In genomic region chr2:165293439-165294420, GRCh38 we compare ENCODE assay signal across 8 cellular contexts. TPM values are rescaled to one million over a fixed set of nuclear protein-coding genes. Genes with fewer than 3 reads are reported as not detected.
DNase-seq lines count a peak whose midpoint lies in the region; ATAC-seq and TF ChIP-seq lines count a peak whose summit lies in the region.

No MANE protein-coding gene starts in this region.

- H3K4me3 Mint-ChIP-seq in activated naive CD4-positive, alpha-beta T cell treated with anti-CD3 and anti-CD28 coated beads for 36 hours, result no peak overlapping the region

- 36% methylated on average over 3 of the region's 6 CpGs for WGBS in HUES64

- H3K9ac ChIP-seq in HUES64 (ENCODE audit: low read depth, low read length) (no peak overlapping the region), rectal smooth muscle tissue (ENCODE audit: low read length) (no peak overlapping the region)

- H3K4me3 ChIP-seq in HUES64 (ENCODE audit: low read length) (peak overlapping the region; percentile 36), right atrium auricular region (no peak overlapping the region), rectal smooth muscle tissue (ENCODE audit: low read length) (peak overlapping the region; percentile 38)

- H3K36me3 ChIP-seq in HUES64 (ENCODE audit: insufficient read depth, low read length) (no peaks in the 10 kb centered on the region), right atrium auricular region (no peaks in the 10 kb centered on the region), rectal smooth muscle tissue (ENCODE audit: control insufficient read depth, insufficient read depth, low read length) (no peaks in the 10 kb centered on the region)

- H3K27me3 Mint-ChIP-seq in activated naive CD4-positive, alpha-beta T cell treated with anti-CD3 and anti-CD28 coated beads for 36 hours (ENCODE audit: low read depth), result peaks cover 10% of the 10 kb centered on the region

- peak; percentile 52 to 75 for TF ChIP-seq CTCF in right atrium auricular region (IDR thresholded peaks at IDR 0.05)

- no peaks in the 10 kb centered on the region for H3K36me3 Mint-ChIP-seq in activated naive CD4-positive, alpha-beta T cell treated with anti-CD3 and anti-CD28 coated beads for 36 hours (ENCODE audit: low read depth)

- H3K9me3 Mint-ChIP-seq in activated naive CD4-positive, alpha-beta T cell treated with anti-CD3 and anti-CD28 coated beads for 36 hours, result no peaks in the 10 kb centered on the region

- H3K9me3 ChIP-seq in HUES64 (ENCODE audit: insufficient read depth, low read depth, low read length) (no peaks in the 10 kb centered on the region), right atrium auricular region (no peaks in the 10 kb centered on the region)

- H3K4me1 Mint-ChIP-seq in activated naive CD4-positive, alpha-beta T cell treated with anti-CD3 and anti-CD28 coated beads for 36 hours (ENCODE audit: low read depth), result peaks cover 5% of the 10 kb centered on the region

- CTCF ChIA-PET in activated naive CD4-positive, alpha-beta T cell treated with anti-CD3 and anti-CD28 coated beads for 36 hours (lab: Charles Lee), result interaction anchor here (0.6 to 3.0 kb wide), 12 partner anchors 10 to 1273 kb away, joined by 3 to 18 read pairs (median 3); partner anchors contain the start of gene SCN2A

- intact Hi-C loops in activated naive CD4-positive, alpha-beta T cell treated with anti-CD3 and anti-CD28 coated beads for 36 hours (cut with micrococcal nuclease), result loop anchor here (1.0 to 10.0 kb wide), 8 partner anchors 15 to 659 kb away; partner anchors contain the start of genes GALNT3, SCN2A and TTC21B

- H3K27ac ChIP-seq in HUES64 (ENCODE audit: low read depth, low read length) (no peak overlapping the region), right atrium auricular region (no peak overlapping the region), rectal smooth muscle tissue (ENCODE audit: low read depth, low read length) (no peak overlapping the region)

- ATAC-seq in GM21737 (IDR thresholded peaks at IDR 0.05; ENCODE audit: unreplicated experiment), result peak; percentile 100

- H3K4me1 ChIP-seq in HUES64 (ENCODE audit: insufficient read depth, low read length) (0 out of 2 replicates have a peak, but pooled peaks cover 7% of the 10 kb centered on the region), right atrium auricular region (no peaks in the 10 kb centered on the region), rectal smooth muscle tissue (ENCODE audit: control insufficient read depth, insufficient read depth, low read length) (no peaks in the 10 kb centered on the region)

- H3K27me3 ChIP-seq in HUES64 (ENCODE audit: insufficient read depth, low read length) (no peaks in the 10 kb centered on the region), right atrium auricular region (no peaks in the 10 kb centered on the region), rectal smooth muscle tissue (ENCODE audit: control insufficient read depth, insufficient read depth, low read length) (no peaks in the 10 kb centered on the region)

- H3K27ac Mint-ChIP-seq in activated naive CD4-positive, alpha-beta T cell treated with anti-CD3 and anti-CD28 coated beads for 36 hours, result no peak overlapping the region

- peak; percentile 52 for DNase-seq in activated naive CD4-positive, alpha-beta T cell treated with anti-CD3 and anti-CD28 coated beads for 36 hours
- no peak for DNase-seq in activated naive CD4-positive, alpha-beta T cell treated with anti-CD3 and anti-CD28 coated beads, Interleukin-2, amount 50 U/mL, for 16 hours
- DNase-seq in NOMO-1 (lab: John Stamatoyannopoulos, UW; ENCODE audit: unreplicated experiment in 2 of 2) (peak; percentile 29 to 85), amniotic stem cell (lab: John Stamatoyannopoulos, UW) (peak; percentile 89), right atrium auricular region (ENCODE audit: low spot score) (no peak)

RNA-seq across cellular contexts. Expression of gene SCN2A, which starts 54.5 kb away (rescaled TPM):
- total RNA-seq in activated naive CD4-positive, alpha-beta T cell treated with anti-CD3 and anti-CD28 coated beads for 36 hours, result under 1 TPM; 0.10 to 0.14 TPM
- 0.25 TPM for polyA plus RNA-seq in HUES64 (2013, experiment 1 of 2)
- 0.13 TPM for polyA plus RNA-seq in HUES64 (2013, experiment 2 of 2)
- 1 to 10 TPM in 1 of 2 donors, under 1 TPM in 1; 0.39 to 1.0 TPM for total RNA-seq in right atrium auricular region

Comparison
In these comparisons a context has a peak if more than half of its experiments do, and no peak if none do; other contexts are left out.
1. DNase-seq: peak in activated naive CD4-positive, alpha-beta T cell treated with anti-CD3 and anti-CD28 coated beads for 36 hours (single experiment), NOMO-1 (2 of 2) and amniotic stem cell (single experiment); none in activated naive CD4-positive, alpha-beta T cell treated with anti-CD3 and anti-CD28 coated beads, Interleukin-2, amount 50 U/mL, for 16 hours (single experiment) and right atrium auricular region (single experiment).
2. H3K4me3 ChIP-seq: peak in HUES64 (single experiment) and rectal smooth muscle tissue (single experiment); none in right atrium auricular region (0 of 2).